ENCODE assay signal across 11 cellular contexts in the genomic region with DNA sequence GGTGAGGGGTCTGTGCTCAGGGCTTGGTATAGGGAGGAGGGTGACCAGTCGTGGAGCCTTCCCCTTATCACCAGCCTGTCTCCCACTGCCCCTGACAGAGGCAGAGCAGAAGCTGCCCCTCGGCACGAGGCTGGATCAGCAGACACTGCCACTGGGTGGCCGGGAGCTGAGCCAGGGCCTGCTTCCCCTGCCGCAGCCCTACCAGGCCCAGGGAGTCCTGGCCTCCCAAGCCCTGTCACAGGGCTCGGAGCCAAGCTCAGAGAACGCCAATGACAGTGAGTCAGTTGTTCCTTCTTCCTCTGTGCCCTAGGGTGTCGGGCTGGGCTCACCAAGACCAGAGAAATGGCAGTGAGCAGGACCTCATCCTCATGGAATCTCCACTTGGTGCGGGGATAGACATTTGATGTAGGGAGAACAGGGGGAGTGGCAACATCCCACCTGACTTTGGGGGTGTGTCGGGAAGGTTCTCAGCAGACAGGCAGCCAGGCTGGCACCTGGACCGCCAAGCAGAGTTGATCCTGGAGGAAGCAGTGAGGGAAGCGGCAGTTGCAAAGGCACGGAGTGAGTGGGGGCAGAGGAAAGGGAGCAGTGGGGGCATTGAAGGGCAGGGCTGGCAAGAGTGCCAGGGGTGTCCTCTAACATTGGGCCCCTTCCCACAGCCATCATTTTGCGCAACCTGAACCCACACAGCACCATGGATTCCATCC. TPM values are rescaled to one million over a fixed set of nuclear protein-coding genes. Genes with fewer than 3 reads are reported as not detected.
DNase-seq lines count a peak whose midpoint lies in the region; ATAC-seq and TF ChIP-seq lines count a peak whose summit lies in the region.
"Had no signal": no experiment of that assay in that cellular context is flagged by ENCODE, and none has a peak within 500 bp of the region (broad histone marks: within the 10 kb centered on the region; RNA-seq: fewer than 3 reads in every experiment).

No MANE protein-coding gene starts in this region.

- H3K9me3 ChIP-seq in osteoblast (ENCODE audit: low read depth, low read length) = no peaks in the 10 kb centered on the region
- H3K9me3 ChIP-seq in uterus = no peaks in the 10 kb centered on the region

- H3K4me2 ChIP-seq in osteoblast (ENCODE audit: insufficient read depth, low read length) = no peak overlapping the region

- no peaks in the 10 kb centered on the region for H3K79me2 ChIP-seq in osteoblast (ENCODE audit: insufficient read depth, low read length)

- peaks cover 39% of the 10 kb centered on the region for H3K36me3 ChIP-seq in osteoblast (ENCODE audit: insufficient read depth, low read length)
- no peaks in the 10 kb centered on the region for H3K36me3 ChIP-seq in uterus

- no peak for ATAC-seq in GM18873 (IDR thresholded peaks at IDR 0.05; ENCODE audit: low FRiP score, unreplicated experiment)
- ATAC-seq: activated T-cell treated with anti-CD3 and anti-CD28 coated beads, Interleukin-2, amount 50 U/mL, for 72 hours; WTC11 had no signal

- TF ChIP-seq POLR2A in uterus (IDR thresholded peaks at IDR 0.05) = no peak

- H2AFZ ChIP-seq in osteoblast (ENCODE audit: low read length) = no peak overlapping the region

- TF ChIP-seq CTCF in osteoblast (IDR thresholded peaks at IDR 0.05; ENCODE audit: extremely low read depth, low read depth, low read length) (no peak), uterus (IDR thresholded peaks at IDR 0.05) (no peak), coronary artery (IDR thresholded peaks at IDR 0.05) (no peak)

- H3K4me3 ChIP-seq in osteoblast (ENCODE audit: insufficient read depth, low read length) = no peak overlapping the region
- no peak overlapping the region for H3K4me3 ChIP-seq in uterus
- no peak overlapping the region for H3K4me3 ChIP-seq in coronary artery

- H3K27me3 ChIP-seq in osteoblast (ENCODE audit: insufficient read depth, low read length) = no peaks in the 10 kb centered on the region
- H3K27me3 ChIP-seq in uterus = no peaks in the 10 kb centered on the region

- H4K20me1 ChIP-seq in osteoblast (ENCODE audit: insufficient read depth, low read length) = peaks cover 14% of the 10 kb centered on the region

- H3K27ac ChIP-seq in osteoblast (ENCODE audit: low read depth, low read length) (peak overlapping the region; percentile 41), uterus (no peak overlapping the region), coronary artery (peak overlapping the region in 1 of 2 donors; percentile 67)

- intact Hi-C loops in head of caudate nucleus (cut with DNase I) = no loop called here
- intact Hi-C loops in uterus (cut with DNase I; ENCODE audit: low total_unique reads) = no loop called here

- H3K4me1 ChIP-seq in osteoblast (ENCODE audit: insufficient read depth, low read length) (no peaks in the 10 kb centered on the region), uterus (no peaks in the 10 kb centered on the region)

- DNase-seq in Ammon's horn (ENCODE audit: low spot score) (peak; percentile 68), astrocyte of the hippocampus (ENCODE audit: low read depth, low spot score) (peak; percentile 62), head of caudate nucleus (peak; percentile 12 to 82 (median 54)), osteoblast (ENCODE audit: insufficient read length, low spot score, missing footprints) (peak; percentile 87), uterus (no peak), coronary artery (ENCODE audit: low spot score) (no peak), HuH-7.5 (ENCODE audit: low spot score) (no peak)
- DNase-seq: activated T-cell treated with anti-CD3 and anti-CD28 coated beads, Interleukin-2, amount 50 U/mL, for 72 hours; H7 had no signal

RNA-seq across cellular contexts. Expression of gene UBA1, which starts 14.3 kb away (rescaled TPM):
- total RNA-seq in osteoblast (142 and 150 TPM in 2 replicates), uterus (100 to 1,000 TPM in 3 of 4 donors, 10 to 100 TPM in 1; 72.9 to 187 (median 149) TPM)

RNA-seq across cellular contexts. Expression of gene RBM10, which starts 34.4 kb away (rescaled TPM):
- total RNA-seq in osteoblast (29.2 and 32.9 TPM in 2 replicates), uterus (10 to 100 TPM in 2 of 4 donors, 1 to 10 TPM in 2; 4.4 to 45.4 (median 22.3) TPM)

RNA-seq across cellular contexts. Expression of gene NDUFB11, which starts 34.9 kb away (rescaled TPM):
- total RNA-seq in osteoblast (43.1 and 45.4 TPM in 2 replicates), uterus (10 to 100 TPM; 28.6 to 42.6 (median 35.5) TPM)

RNA-seq across cellular contexts. Expression of gene CDK16, which starts 39.1 kb away (rescaled TPM):
- 61.2 and 65.4 TPM in 2 replicates for total RNA-seq in osteoblast
- total RNA-seq in uterus = 10 to 100 TPM; 23.2 to 80.5 (median 74.3) TPM

RNA-seq across cellular contexts. Expression of gene USP11, which starts 53.4 kb away (rescaled TPM):
- total RNA-seq in osteoblast = 28.2 and 31.8 TPM in 2 replicates
- total RNA-seq in uterus = 100 to 1,000 TPM in 3 of 4 donors, 10 to 100 TPM in 1; 53.2 to 181 (median 135) TPM

Comparison
In these comparisons a context has a peak if more than half of its experiments do, and no peak if none do; other contexts are left out.
1. DNase-seq: peak in Ammon's horn (single experiment), astrocyte of the hippocampus (single experiment), head of caudate nucleus (42 of 42) and osteoblast (single experiment); none in uterus (0 of 2), coronary artery (single experiment) and HuH-7.5 (single experiment).